10 cellular contexts compared by ENCODE assay signal in the genomic region with DNA sequence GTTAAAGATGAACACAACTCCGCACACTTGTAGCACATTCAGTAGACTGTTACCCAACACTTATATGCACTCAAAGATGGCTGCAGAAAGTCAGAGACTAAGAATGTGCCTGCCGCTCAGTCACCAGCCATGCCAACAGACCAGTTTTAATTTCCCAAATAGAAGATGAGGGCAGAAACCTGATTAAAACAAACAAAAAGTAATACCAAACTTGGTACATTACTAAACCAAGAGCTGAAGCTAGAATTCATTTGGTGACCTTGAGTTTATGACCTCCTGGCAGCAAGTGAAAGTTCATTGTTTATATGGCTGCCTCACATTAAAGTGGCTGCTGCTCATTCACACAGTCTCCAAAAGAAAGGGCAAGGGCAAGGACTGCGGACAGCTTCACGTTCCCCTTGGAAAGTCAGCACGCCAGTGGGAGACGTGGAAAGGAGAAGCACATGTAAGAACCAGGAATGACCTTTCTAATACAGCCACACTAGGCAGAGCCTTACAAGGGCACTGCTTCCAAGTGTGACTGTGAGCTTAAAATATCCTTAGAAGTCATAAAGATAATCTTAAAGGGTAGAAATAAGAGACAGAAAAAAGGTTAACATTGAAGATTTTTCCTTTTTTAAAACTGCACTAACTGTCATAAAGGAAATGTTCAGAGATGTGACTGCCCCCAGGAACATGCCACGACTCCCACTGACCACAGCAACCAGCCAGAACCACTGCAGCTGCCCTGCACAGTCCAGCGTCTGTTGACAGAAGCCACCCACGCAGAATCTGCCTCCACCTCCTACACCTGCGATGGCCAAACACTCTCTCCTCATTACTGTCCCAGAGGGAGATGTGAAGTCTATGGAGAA.
DNase-seq lines count a peak whose midpoint lies in the region; ATAC-seq, FAIRE-seq and TF ChIP-seq lines count a peak whose summit lies in the region.
"Had no signal": no experiment of that assay in that cellular context is flagged by ENCODE, and none has a peak within 500 bp of the region (broad histone marks: within the 10 kb centered on the region; RNA-seq: fewer than 3 reads in every experiment).

No MANE protein-coding gene starts in this region.

- CTCF ChIA-PET in PC-3 (lab: Charles Lee) = no interaction called here

- H3K27me3 Mint-ChIP-seq in HFFc6 (ENCODE audit: insufficient read depth) = no peaks in the 10 kb centered on the region

- H3K9me3 ChIP-seq in breast epithelium (no peaks in the 10 kb centered on the region), small intestine (ENCODE audit: control insufficient read depth, low read depth) (no peaks in the 10 kb centered on the region), PC-3 (ENCODE audit: low read length) (no peaks in the 10 kb centered on the region)

- 56 to 62% (median 57%) methylated on average over 10 of the region's 10 CpGs for WGBS in small intestine, 3 donors

- intact Hi-C loops in breast epithelium (cut with DNase I; ENCODE audit: low total_unique reads) (loop anchor here (10.0 kb wide), 1 partner anchor 71 kb away; a partner anchor contains a TSS), PC-3 (cut with micrococcal nuclease) (no loop called here)

- no peak overlapping the region for H3K9ac ChIP-seq in PC-3 (ENCODE audit: low read length)

- no peak for ATAC-seq in PC-3

- no peak for FAIRE-seq in small intestine (lab: Jason Lieb, UNC)

- no peak for TF ChIP-seq CTCF in HFFc6 (IDR thresholded peaks at IDR 0.05)
- TF ChIP-seq CTCF in breast epithelium (IDR thresholded peaks at IDR 0.05) = no peak
- no peak for TF ChIP-seq CTCF in PC-3 (conservative IDR thresholded peaks at IDR 0.05; ENCODE audit: low read depth, low read length)

- H3K27me3 ChIP-seq in breast epithelium = no peaks in the 10 kb centered on the region
- H3K27me3 ChIP-seq in small intestine (ENCODE audit: control insufficient read depth in 2 of 2, insufficient read depth in 2 of 2, low read length in 2 of 2) = no peaks in the 10 kb centered on the region
- no peaks in the 10 kb centered on the region for H3K27me3 ChIP-seq in PC-3 (ENCODE audit: low read length)

- no peaks in the 10 kb centered on the region for H3K9me3 Mint-ChIP-seq in HFFc6

- POLR2A ChIA-PET in PC-3 (lab: Charles Lee; ENCODE audit: unreplicated experiment) = no interaction called here

- BruUV-seq in PC-3 (replicated peaks; lab: Mats Ljungman, UMichigan) = no TSS peak

- H3K79me2 ChIP-seq in PC-3 (ENCODE audit: low read length) = peaks cover 78% of the 10 kb centered on the region

- H3K27ac Mint-ChIP-seq in HFFc6 = peak overlapping the region; percentile 72

- H3K9me2 ChIP-seq in PC-3 (replicated peaks; ENCODE audit: low read length) = no peaks in the 10 kb centered on the region

- H3K4me3 ChIP-seq in breast epithelium = no peak overlapping the region
- no peak overlapping the region for H3K4me3 ChIP-seq in small intestine (ENCODE audit: low read depth in 1 of 2, low read length in 2 of 2)
- H3K4me3 ChIP-seq in PC-3 (ENCODE audit: low read length) = no peak overlapping the region

- peak overlapping the region; percentile 79 for H3K4me3 Mint-ChIP-seq in HFFc6

- H3K36me3 ChIP-seq in breast epithelium (no peaks in the 10 kb centered on the region), small intestine (ENCODE audit: control insufficient read depth in 2 of 2, insufficient read depth in 2 of 2, low read length in 2 of 2) (peaks cover 3 to 7% of the 10 kb centered on the region in 2 donors), PC-3 (ENCODE audit: low read depth, low read length) (peaks cover 2% of the 10 kb centered on the region; the same call in 1 of the 2 replicates)

- DNase-seq in HFFc6 (no peak), breast epithelium (ENCODE audit: low spot score in 2 of 2) (no peak), left kidney (ENCODE audit: low read depth, low spot score) (peak; percentile 80), small intestine (peak; percentile 35), T1000 (lab: John Stamatoyannopoulos, UW) (no peak), middle frontal gyrus (ENCODE audit: extremely low spot score, low spot score) (no peak), occipital lobe (lab: John Stamatoyannopoulos, UW) (no peak), PC-3 (no peak)
- DNase-seq: activated T-cell treated with anti-CD3 and anti-CD28 coated beads for 4 hours, NCI-H446 had no signal

- H3K4me1 ChIP-seq in breast epithelium (peaks cover 3 to 41% of the 10 kb centered on the region in 2 donors), small intestine (ENCODE audit: control insufficient read depth in 2 of 2, insufficient read depth in 1 of 2, low read depth in 1 of 2, low read length in 1 of 2) (peaks cover 20 to 33% of the 10 kb centered on the region in 2 donors), PC-3 (ENCODE audit: insufficient read depth, low read length) (peaks cover 14% of the 10 kb centered on the region)

- peaks cover 76% of the 10 kb centered on the region for H3K4me1 Mint-ChIP-seq in HFFc6 (ENCODE audit: low read depth)

- H3K27ac ChIP-seq in breast epithelium (peak overlapping the region; percentile 27 to 44), small intestine (ENCODE audit: low read depth in 1 of 2, low read length in 1 of 2) (peak overlapping the region in 1 of 2 donors; percentile 64), PC-3 (ENCODE audit: low read length) (no peak overlapping the region)

- no peak overlapping the region for H2AFZ ChIP-seq in PC-3 (ENCODE audit: low read length)

- H3F3A ChIP-seq in PC-3 (ENCODE audit: low read length, unreplicated experiment) = no peaks in the 10 kb centered on the region

- no peaks in the 10 kb centered on the region for H4K20me1 ChIP-seq in PC-3 (ENCODE audit: low read length)

- no peak for TF ChIP-seq POLR2A in breast epithelium (IDR thresholded peaks at IDR 0.05)

- peaks cover 12% of the 10 kb centered on the region for H3K36me3 Mint-ChIP-seq in HFFc6 (ENCODE audit: low read depth)

- H3K4me2 ChIP-seq in PC-3 (ENCODE audit: low read length) = no peak overlapping the region

Comparison
In these comparisons a context has a peak if more than half of its experiments do, and no peak if none do; other contexts are left out.
1. DNase-seq: peak in left kidney (single experiment) and small intestine (single experiment); none in HFFc6 (single experiment), breast epithelium (0 of 2), T1000 (single experiment), middle frontal gyrus (single experiment), occipital lobe (single experiment) and PC-3 (single experiment).